9 cellular contexts compared by ENCODE assay signal in genomic region chr19:19461671-19462622, GRCh38. TPM values are rescaled to one million over a fixed set of nuclear protein-coding genes. Genes with fewer than 3 reads are reported as not detected.
DNase-seq lines count a peak whose midpoint lies in the region; ATAC-seq, FAIRE-seq and TF ChIP-seq lines count a peak whose summit lies in the region.
"Had no signal": no experiment of that assay in that cellular context is flagged by ENCODE, and none has a peak within 500 bp of the region (broad histone marks: within the 10 kb centered on the region; RNA-seq: fewer than 3 reads in every experiment).

No MANE protein-coding gene starts in this region.

- no peak overlapping the region for H3K27ac ChIP-seq in keratinocyte (ENCODE audit: control insufficient read depth, insufficient read depth, low read length)
- H3K27ac ChIP-seq: epithelial cell of prostate had no signal

- peaks cover 94% of the 10 kb centered on the region for H3K79me2 ChIP-seq in keratinocyte (ENCODE audit: control insufficient read depth, insufficient read depth, low read length)

- peak; percentile 81 for DNase-seq in D341Med (ENCODE audit: low spot score)
- peak; percentile 61 for DNase-seq in NCI-H2227 treated with DMSO at 0.1 percent for 48 hours (lab: John Stamatoyannopoulos, UW)
- no peak for DNase-seq in bronchial epithelial cell (ENCODE audit: low read depth)
- DNase-seq in keratinocyte (ENCODE audit: low read depth, low spot score): no peak

- no peaks in the 10 kb centered on the region for H3K27me3 Mint-ChIP-seq in stimulated activated memory B cell treated with anti-CD40 and anti-IgM and Interleukin-4, amounts not matched to agents 10 μg/mL and 1 μg/mL and 100 μg/mL, for 72 hours

- H3K9me3 Mint-ChIP-seq in stimulated activated memory B cell treated with anti-CD40 and anti-IgM and Interleukin-4, amounts not matched to agents 10 μg/mL and 1 μg/mL and 100 μg/mL, for 72 hours: peaks cover 4% of the 10 kb centered on the region

- H2AFZ ChIP-seq in keratinocyte (ENCODE audit: control insufficient read depth, low read length): no peak overlapping the region

- H3K4me3 ChIP-seq in bronchial epithelial cell (ENCODE audit: low read depth, low read length) (no peak overlapping the region), keratinocyte (ENCODE audit: control insufficient read depth in 2 of 3, extremely low read depth in 1 of 3, insufficient read depth in 2 of 3, low read depth in 1 of 3, low read length in 3 of 3) (no peak overlapping the region)

- H3K27me3 ChIP-seq in bronchial epithelial cell (ENCODE audit: control insufficient read depth, insufficient read depth, low read length) (no peaks in the 10 kb centered on the region), keratinocyte (ENCODE audit: control insufficient read depth, extremely low read depth, insufficient read depth, low read length) (no peaks in the 10 kb centered on the region)

- peak overlapping the region; percentile 10 for H3K9ac ChIP-seq in keratinocyte (ENCODE audit: control insufficient read depth, extremely low read depth, insufficient read depth, low read length)

- peak overlapping the region; percentile 89 for H3K27ac Mint-ChIP-seq in stimulated activated memory B cell treated with anti-CD40 and anti-IgM and Interleukin-4, amounts not matched to agents 10 μg/mL and 1 μg/mL and 100 μg/mL, for 72 hours

- H3K4me1 Mint-ChIP-seq in stimulated activated memory B cell treated with anti-CD40 and anti-IgM and Interleukin-4, amounts not matched to agents 10 μg/mL and 1 μg/mL and 100 μg/mL, for 72 hours: peaks cover 90% of the 10 kb centered on the region

- ATAC-seq in stimulated activated memory B cell treated with anti-CD40 and anti-IgM and Interleukin-4, amounts not matched to agents 10 μg/mL and 1 μg/mL and 100 μg/mL, for 72 hours: no peak
- no peak for ATAC-seq in HG02981 (IDR thresholded peaks at IDR 0.05; ENCODE audit: unreplicated experiment)
- ATAC-seq in HG03045 (IDR thresholded peaks at IDR 0.05; ENCODE audit: unreplicated experiment): no peak
- no peak for ATAC-seq in GM21786 (IDR thresholded peaks at IDR 0.05; ENCODE audit: unreplicated experiment)

- peaks cover 29% of the 10 kb centered on the region for H3K36me3 Mint-ChIP-seq in stimulated activated memory B cell treated with anti-CD40 and anti-IgM and Interleukin-4, amounts not matched to agents 10 μg/mL and 1 μg/mL and 100 μg/mL, for 72 hours

- peak overlapping the region; percentile 66 for H3K4me3 Mint-ChIP-seq in stimulated activated memory B cell treated with anti-CD40 and anti-IgM and Interleukin-4, amounts not matched to agents 10 μg/mL and 1 μg/mL and 100 μg/mL, for 72 hours

- peak overlapping the region; percentile 11 for H3K4me2 ChIP-seq in keratinocyte (ENCODE audit: control insufficient read depth, extremely low read depth, insufficient read depth, low read depth, low read length)

- peaks cover 63% of the 10 kb centered on the region for H3K4me1 ChIP-seq in keratinocyte (ENCODE audit: control insufficient read depth, extremely low read depth, insufficient read depth, low read length)

- FAIRE-seq in bronchial epithelial cell (lab: Jason Lieb, UNC): peak; percentile 80
- no peak for FAIRE-seq in keratinocyte (lab: Jason Lieb, UNC)

- H3K9me1 ChIP-seq in keratinocyte (ENCODE audit: control insufficient read depth, extremely low read depth, insufficient read depth, low read length): peaks cover 18% of the 10 kb centered on the region

- TF ChIP-seq CTCF in bronchial epithelial cell (IDR thresholded peaks at IDR 0.05; ENCODE audit: insufficient read depth, low read length, severe bottlenecking) (no peak), keratinocyte (optimal IDR thresholded peaks at IDR 0.05 in 1 of 3, IDR thresholded peaks at IDR 0.05 in 1 of 3, conservative IDR thresholded peaks at IDR 0.05 in 1 of 3; ENCODE audit: extremely low read depth in 1 of 3, insufficient read depth in 2 of 3, low read length in 3 of 3) (no peak)

- H3K36me3 ChIP-seq in bronchial epithelial cell (ENCODE audit: control insufficient read depth, insufficient read depth, low read length) (peaks cover 19% of the 10 kb centered on the region), keratinocyte (ENCODE audit: control insufficient read depth in 2 of 2, extremely low read depth in 1 of 2, insufficient read depth in 2 of 2, low read length in 2 of 2) (peaks cover 20 to 22% of the 10 kb centered on the region in 2 experiments)

- peaks cover 30% of the 10 kb centered on the region for H4K20me1 ChIP-seq in keratinocyte (ENCODE audit: control insufficient read depth, extremely low read depth, insufficient read depth, low read length)

- no peaks in the 10 kb centered on the region for H3K9me3 ChIP-seq in keratinocyte (ENCODE audit: control insufficient read depth, low read depth, low read length)

- dilution Hi-C loops in keratinocyte (cut with MboI; ENCODE audit: extremely low pct_ligation_motif_present, low sequenced_read_pairs): no loop called here

RNA-seq across cellular contexts. Expression of gene TSSK6, which starts 53.4 kb away (rescaled TPM):
- total RNA-seq in bronchial epithelial cell: 3.2 and 4.9 TPM in 2 replicates
- polyA plus RNA-seq in keratinocyte: 0.47 to 1.0 TPM (median 0.77 TPM) in 3 replicates
- polyA plus RNA-seq in keratinocyte (2011; ENCODE audit: low read depth): not detected
- polyA plus RNA-seq in keratinocyte (2011; cell fraction: cytosol; rRNA removed): 0.45 and 1.0 TPM in 2 replicates
- polyA plus RNA-seq in keratinocyte (2011; cell fraction: nucleus; rRNA removed): 0.70 and 2.1 TPM in 2 replicates
- 0.37 and 1.2 TPM in 2 replicates for polyA plus RNA-seq in keratinocyte (2012; ENCODE audit: low replicate concordance)
- not detected in 3 replicates for polyA minus RNA-seq in keratinocyte
- not detected for polyA minus RNA-seq in keratinocyte (2011; cell fraction: cytosol; rRNA and poly(A)+ RNA removed)
- polyA minus RNA-seq in keratinocyte (2011; cell fraction: nucleus; rRNA and poly(A)+ RNA removed): 0.63 and 0.78 TPM in 2 replicates

RNA-seq across cellular contexts. Expression of gene NDUFA13, which starts 54.1 kb away (rescaled TPM):
- 182 and 374 TPM in 2 replicates for total RNA-seq in bronchial epithelial cell
- 294 to 475 TPM (median 343 TPM) in 3 replicates for polyA plus RNA-seq in keratinocyte
- polyA plus RNA-seq in keratinocyte (2011; ENCODE audit: low read depth): 523 TPM
- polyA plus RNA-seq in keratinocyte (2011; cell fraction: cytosol; rRNA removed): 167 and 490 TPM in 2 replicates
- 169 and 188 TPM in 2 replicates for polyA plus RNA-seq in keratinocyte (2011; cell fraction: nucleus; rRNA removed)
- polyA plus RNA-seq in keratinocyte (2012; ENCODE audit: low replicate concordance): 285 and 463 TPM in 2 replicates
- 116 to 149 TPM (median 142 TPM) in 3 replicates for polyA minus RNA-seq in keratinocyte
- polyA minus RNA-seq in keratinocyte (2011; cell fraction: cytosol; rRNA and poly(A)+ RNA removed): 191 TPM
- polyA minus RNA-seq in keratinocyte (2011; cell fraction: nucleus; rRNA and poly(A)+ RNA removed): 36.9 and 41.3 TPM in 2 replicates

RNA-seq across cellular contexts. Expression of gene GATAD2A, which starts 56.5 kb away (rescaled TPM):
- total RNA-seq in bronchial epithelial cell: 48.4 and 49.0 TPM in 2 replicates
- polyA plus RNA-seq in keratinocyte: 14.6 to 81.0 TPM (median 28.4 TPM) in 3 replicates
- 71.6 TPM for polyA plus RNA-seq in keratinocyte (2011; ENCODE audit: low read depth)
- polyA plus RNA-seq in keratinocyte (2011; cell fraction: cytosol; rRNA removed): 26.1 and 55.1 TPM in 2 replicates
- polyA plus RNA-seq in keratinocyte (2011; cell fraction: nucleus; rRNA removed): 33.4 and 37.0 TPM in 2 replicates
- 33.8 and 64.9 TPM in 2 replicates for polyA plus RNA-seq in keratinocyte (2012; ENCODE audit: low replicate concordance)
- polyA minus RNA-seq in keratinocyte: 10.3 to 40.8 TPM (median 17.9 TPM) in 3 replicates
- 76.4 TPM for polyA minus RNA-seq in keratinocyte (2011; cell fraction: cytosol; rRNA and poly(A)+ RNA removed)
- polyA minus RNA-seq in keratinocyte (2011; cell fraction: nucleus; rRNA and poly(A)+ RNA removed): 22.9 and 25.1 TPM in 2 replicates

Comparison
In these comparisons a context has a peak if more than half of its experiments do, and no peak if none do; other contexts are left out.
1. DNase-seq: peak in D341Med (single experiment) and NCI-H2227 treated with DMSO at 0.1 percent for 48 hours (single experiment); none in bronchial epithelial cell (single experiment) and keratinocyte (single experiment).